ENCODE assay signal across 1 cellular context in genomic region chr19:49590071-49590970, GRCh38.
TF ChIP-seq lines count a peak whose summit lies in the region.

No MANE protein-coding gene starts in this region.

TF ChIP-seq in HepG2, 621 proteins besides CTCF, POLR2A, EP300 and RAD21 (continued from another document):
- TF ChIP-seq GMEB1 (CRISPR knock-in tag; IDR thresholded peaks at IDR 0.05; ENCODE audit: borderline replicate concordance) (peak; percentile 61; the same call in 1 of the 2 replicates), HOXA3 (CRISPR knock-in tag; IDR thresholded peaks at IDR 0.05) (peak; percentile 74), CSRNP1 (CRISPR knock-in tag; IDR thresholded peaks at IDR 0.05) (peak; percentile 67; the same call in 1 of the 2 replicates), PAWR (CRISPR knock-in tag; IDR thresholded peaks at IDR 0.05; ENCODE audit: borderline replicate concordance) (0 out of 2 replicates have a peak, but pooled peaks have one; percentile 55), ZFP36 (IDR thresholded peaks at IDR 0.05; ENCODE audit: borderline replicate concordance, low read depth, low read length, partially characterized antibody) (no peak), ZNF737 (CRISPR knock-in tag; IDR thresholded peaks at IDR 0.05; ENCODE audit: borderline replicate concordance) (no peak), CENPX (CRISPR knock-in tag; IDR thresholded peaks at IDR 0.05) (no peak), KDM3A (CRISPR knock-in tag; IDR thresholded peaks at IDR 0.05; ENCODE audit: low read depth) (no peak; the same call in 1 of the 2 replicates), ZNF3 (CRISPR knock-in tag; IDR thresholded peaks at IDR 0.05) (no peak), ZNF280B (CRISPR knock-in tag; IDR thresholded peaks at IDR 0.05; ENCODE audit: borderline replicate concordance) (peak; percentile 19; the same call in 1 of the 2 replicates), ZFP82 (CRISPR knock-in tag; IDR thresholded peaks at IDR 0.05; ENCODE audit: borderline replicate concordance) (0 out of 2 replicates have a peak, but pooled peaks have one; percentile 46), RXRA (CRISPR knock-in tag; IDR thresholded peaks at IDR 0.05) (peak; percentile 49; the same call in 1 of the 2 replicates), ATF5 (CRISPR knock-in tag; IDR thresholded peaks at IDR 0.05; ENCODE audit: low read depth) (no peak), SSRP1 (CRISPR knock-in tag; IDR thresholded peaks at IDR 0.05) (no peak), ZNF883 (CRISPR knock-in tag; IDR thresholded peaks at IDR 0.05; ENCODE audit: not compliant biosample characterization) (peak; percentile 61), SP4 (CRISPR knock-in tag; IDR thresholded peaks at IDR 0.05) (peak; percentile 92), SPEN (CRISPR knock-in tag; IDR thresholded peaks at IDR 0.05; ENCODE audit: low read depth) (peak; percentile 15; the same call in 1 of the 2 replicates), ZNF710 (CRISPR knock-in tag; IDR thresholded peaks at IDR 0.05; ENCODE audit: borderline replicate concordance) (0 out of 2 replicates have a peak, but pooled peaks have one; percentile 43), NFIC (IDR thresholded peaks at IDR 0.05; ENCODE audit: low read length) (no peak), TBL1XR1 (IDR thresholded peaks at IDR 0.05; ENCODE audit: borderline replicate concordance, low read length, partially characterized antibody) (no peak), KLF15 (CRISPR knock-in tag; IDR thresholded peaks at IDR 0.05; ENCODE audit: borderline replicate concordance) (peak; percentile 68; the same call in 1 of the 2 replicates), ZNF225 (CRISPR knock-in tag; IDR thresholded peaks at IDR 0.05) (peak; percentile 71; the same call in 1 of the 2 replicates), ZBTB43 (CRISPR knock-in tag; conservative IDR thresholded peaks at IDR 0.05) (0 out of 2 replicates have a peak, but pooled peaks have one; percentile 14)
- TF ChIP-seq, protein P1, sequence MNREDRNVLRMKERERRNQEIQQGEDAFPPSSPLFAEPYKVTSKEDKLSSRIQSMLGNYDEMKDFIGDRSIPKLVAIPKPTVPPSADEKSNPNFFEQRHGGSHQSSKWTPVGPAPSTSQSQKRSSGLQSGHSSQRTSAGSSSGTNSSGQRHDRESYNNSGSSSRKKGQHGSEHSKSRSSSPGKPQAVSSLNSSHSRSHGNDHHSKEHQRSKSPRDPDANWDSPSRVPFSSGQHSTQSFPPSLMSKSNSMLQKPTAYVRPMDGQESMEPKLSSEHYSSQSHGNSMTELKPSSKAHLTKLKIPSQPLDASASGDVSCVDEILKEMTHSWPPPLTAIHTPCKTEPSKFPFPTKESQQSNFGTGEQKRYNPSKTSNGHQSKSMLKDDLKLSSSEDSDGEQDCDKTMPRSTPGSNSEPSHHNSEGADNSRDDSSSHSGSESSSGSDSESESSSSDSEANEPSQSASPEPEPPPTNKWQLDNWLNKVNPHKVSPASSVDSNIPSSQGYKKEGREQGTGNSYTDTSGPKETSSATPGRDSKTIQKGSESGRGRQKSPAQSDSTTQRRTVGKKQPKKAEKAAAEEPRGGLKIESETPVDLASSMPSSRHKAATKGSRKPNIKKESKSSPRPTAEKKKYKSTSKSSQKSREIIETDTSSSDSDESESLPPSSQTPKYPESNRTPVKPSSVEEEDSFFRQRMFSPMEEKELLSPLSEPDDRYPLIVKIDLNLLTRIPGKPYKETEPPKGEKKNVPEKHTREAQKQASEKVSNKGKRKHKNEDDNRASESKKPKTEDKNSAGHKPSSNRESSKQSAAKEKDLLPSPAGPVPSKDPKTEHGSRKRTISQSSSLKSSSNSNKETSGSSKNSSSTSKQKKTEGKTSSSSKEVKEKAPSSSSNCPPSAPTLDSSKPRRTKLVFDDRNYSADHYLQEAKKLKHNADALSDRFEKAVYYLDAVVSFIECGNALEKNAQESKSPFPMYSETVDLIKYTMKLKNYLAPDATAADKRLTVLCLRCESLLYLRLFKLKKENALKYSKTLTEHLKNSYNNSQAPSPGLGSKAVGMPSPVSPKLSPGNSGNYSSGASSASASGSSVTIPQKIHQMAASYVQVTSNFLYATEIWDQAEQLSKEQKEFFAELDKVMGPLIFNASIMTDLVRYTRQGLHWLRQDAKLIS (CRISPR knock-in tag; IDR thresholded peaks at IDR 0.05): peak; percentile 60; the same call in 1 of the 2 replicates
- TF ChIP-seq, protein P2, sequence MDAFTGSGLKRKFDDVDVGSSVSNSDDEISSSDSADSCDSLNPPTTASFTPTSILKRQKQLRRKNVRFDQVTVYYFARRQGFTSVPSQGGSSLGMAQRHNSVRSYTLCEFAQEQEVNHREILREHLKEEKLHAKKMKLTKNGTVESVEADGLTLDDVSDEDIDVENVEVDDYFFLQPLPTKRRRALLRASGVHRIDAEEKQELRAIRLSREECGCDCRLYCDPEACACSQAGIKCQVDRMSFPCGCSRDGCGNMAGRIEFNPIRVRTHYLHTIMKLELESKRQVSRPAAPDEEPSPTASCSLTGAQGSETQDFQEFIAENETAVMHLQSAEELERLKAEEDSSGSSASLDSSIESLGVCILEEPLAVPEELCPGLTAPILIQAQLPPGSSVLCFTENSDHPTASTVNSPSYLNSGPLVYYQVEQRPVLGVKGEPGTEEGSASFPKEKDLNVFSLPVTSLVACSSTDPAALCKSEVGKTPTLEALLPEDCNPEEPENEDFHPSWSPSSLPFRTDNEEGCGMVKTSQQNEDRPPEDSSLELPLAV (CRISPR knock-in tag; conservative IDR thresholded peaks at IDR 0.05; ENCODE audit: low read depth): no peak
- TF ChIP-seq, protein P3, sequence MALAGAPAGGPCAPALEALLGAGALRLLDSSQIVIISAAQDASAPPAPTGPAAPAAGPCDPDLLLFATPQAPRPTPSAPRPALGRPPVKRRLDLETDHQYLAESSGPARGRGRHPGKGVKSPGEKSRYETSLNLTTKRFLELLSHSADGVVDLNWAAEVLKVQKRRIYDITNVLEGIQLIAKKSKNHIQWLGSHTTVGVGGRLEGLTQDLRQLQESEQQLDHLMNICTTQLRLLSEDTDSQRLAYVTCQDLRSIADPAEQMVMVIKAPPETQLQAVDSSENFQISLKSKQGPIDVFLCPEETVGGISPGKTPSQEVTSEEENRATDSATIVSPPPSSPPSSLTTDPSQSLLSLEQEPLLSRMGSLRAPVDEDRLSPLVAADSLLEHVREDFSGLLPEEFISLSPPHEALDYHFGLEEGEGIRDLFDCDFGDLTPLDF (CRISPR knock-in tag; IDR thresholded peaks at IDR 0.05): 0 out of 2 replicates have a peak, but pooled peaks have one; percentile 20
- TF ChIP-seq, protein P4, sequence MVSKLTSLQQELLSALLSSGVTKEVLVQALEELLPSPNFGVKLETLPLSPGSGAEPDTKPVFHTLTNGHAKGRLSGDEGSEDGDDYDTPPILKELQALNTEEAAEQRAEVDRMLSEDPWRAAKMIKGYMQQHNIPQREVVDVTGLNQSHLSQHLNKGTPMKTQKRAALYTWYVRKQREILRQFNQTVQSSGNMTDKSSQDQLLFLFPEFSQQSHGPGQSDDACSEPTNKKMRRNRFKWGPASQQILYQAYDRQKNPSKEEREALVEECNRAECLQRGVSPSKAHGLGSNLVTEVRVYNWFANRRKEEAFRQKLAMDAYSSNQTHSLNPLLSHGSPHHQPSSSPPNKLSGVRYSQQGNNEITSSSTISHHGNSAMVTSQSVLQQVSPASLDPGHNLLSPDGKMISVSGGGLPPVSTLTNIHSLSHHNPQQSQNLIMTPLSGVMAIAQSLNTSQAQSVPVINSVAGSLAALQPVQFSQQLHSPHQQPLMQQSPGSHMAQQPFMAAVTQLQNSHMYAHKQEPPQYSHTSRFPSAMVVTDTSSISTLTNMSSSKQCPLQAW (CRISPR knock-in tag; IDR thresholded peaks at IDR 0.05): peak; percentile 55; the same call in 1 of the 2 replicates
TF ChIP-seq in HepG2: peak in this region for 230.
